In genomic region chr2:59889305-59889704, GRCh38 we compare ENCODE assay signal across 27 cellular contexts.
"Had no signal": no experiment of that assay in that cellular context is flagged by ENCODE, and none has a peak within 500 bp of the region (broad histone marks: within the 10 kb centered on the region; RNA-seq: fewer than 3 reads in every experiment).

No MANE protein-coding gene starts in this region.

- H3K27ac ChIP-seq: neutrophil, parathyroid adenoma, psoas muscle, skin epidermis, stomach, thoracic aorta, thyroid gland, tibial nerve, upper lobe of left lung, vagina had no signal

- H3K4me3 ChIP-seq: psoas muscle, skin epidermis, smooth muscle cell, spleen, stomach, thoracic aorta, thyroid gland, tibial nerve, upper lobe of left lung, vagina had no signal

- DNase-seq: naive thymus-derived CD4-positive, alpha-beta T cell; natural killer cell; nephron progenitor cell; nucleus accumbens; posterior cingulate gyrus; psoas muscle; right cardiac atrium; spleen; stimulated activated CD4-positive, alpha-beta T cell treated with anti-CD3 and anti-CD28 coated beads, Interleukin-12 subunit alpha, Interleukin-12 subunit beta, amount 100 ng/mL, for 4 hours; stimulated activated CD4-positive, alpha-beta T cell treated with anti-CD3 and anti-CD28 coated beads, Interleukin-1b, Interleukin-23, amount 100 ng/mL, for 48 hours; stimulated activated CD4-positive, alpha-beta T cell treated with anti-CD3 and anti-CD28 coated beads, Interleukin-4, amount 100 ng/mL, for 24 hours; stimulated activated naive B cell treated with anti-CD40 and anti-IgM and Interleukin-4, amounts not matched to agents 10 μg/mL and 1 μg/mL and 100 μg/mL, for 72 hours; stimulated activated naive CD4-positive, alpha-beta T cell treated with Interleukin-2 at 50 U/mL for 16 hours; stomach; thyroid gland; trophoblast cell; upper lobe of left lung had no signal

- H3K9me3 ChIP-seq: neutrophil, psoas muscle, spleen, stomach, thoracic aorta, thyroid gland, tibial nerve, upper lobe of left lung, vagina had no signal

- H3K9ac ChIP-seq: parathyroid adenoma had no signal

- FAIRE-seq: urothelium cell line had no signal

- H3K79me2 ChIP-seq: parathyroid adenoma had no signal

- H3K27me3 ChIP-seq: neutrophil, spleen, stomach, thyroid gland, tibial nerve, upper lobe of left lung, vagina had no signal

- H3K4me1 ChIP-seq: parathyroid adenoma, psoas muscle, stomach, tibial nerve, upper lobe of left lung, vagina had no signal

- H2AFZ ChIP-seq: parathyroid adenoma had no signal

- H3K36me3 ChIP-seq: neutrophil, spleen, stomach, thoracic aorta, thyroid gland, tibial nerve, upper lobe of left lung, vagina had no signal

- ATAC-seq: naive thymus-derived CD4-positive, alpha-beta T cell; natural killer cell; psoas muscle; right cardiac atrium; sciatic nerve; stimulated activated effector memory CD8-positive, alpha-beta T cell treated with anti-CD3 and anti-CD28 coated beads, Interleukin-12 subunit alpha, Interleukin-12 subunit beta, amount 100 ng/mL, for 72 hours; stimulated activated naive B cell treated with anti-CD40 and anti-IgM and Interleukin-4, amounts not matched to agents 10 μg/mL and 1 μg/mL and 100 μg/mL, for 72 hours had no signal

- H3K4me2 ChIP-seq: smooth muscle cell had no signal
